Comparison of ENCODE assay signal across 9 cellular contexts in genomic region chr16:47493358-47494337, GRCh38. TPM values are rescaled to one million over a fixed set of nuclear protein-coding genes. Genes with fewer than 3 reads are reported as not detected.
A peak's percentile ranks its signal among the peaks of the same experiment; 100 is the strongest.
DNase-seq lines count a peak whose midpoint lies in the region; ATAC-seq and TF ChIP-seq lines count a peak whose summit lies in the region.
"Had no signal": no experiment of that assay in that cellular context is flagged by ENCODE, and none has a peak within 500 bp of the region (broad histone marks: within the 10 kb centered on the region; RNA-seq: fewer than 3 reads in every experiment).

No MANE protein-coding gene starts in this region.

- no peak for TF ChIP-seq CTCF in right atrium auricular region (IDR thresholded peaks at IDR 0.05)
- TF ChIP-seq CTCF in coronary artery (IDR thresholded peaks at IDR 0.05) = no peak
- no peak for TF ChIP-seq CTCF in vagina (IDR thresholded peaks at IDR 0.05)

- no peak for ATAC-seq in left ventricle myocardium superior
- ATAC-seq in HG03432 (IDR thresholded peaks at IDR 0.05; ENCODE audit: unreplicated experiment) = peak; percentile 60

- DNase-seq in right atrium auricular region (ENCODE audit: low spot score) (no peak), left ventricle myocardium superior (no peak), coronary artery (ENCODE audit: low spot score) (no peak), vagina (ENCODE audit: extremely low spot score in 2 of 2) (no peak), dedifferentiated amniotic fluid mesenchymal stem cell (ENCODE audit: extremely low spot score) (no peak), NCI-H1048 (lab: John Stamatoyannopoulos, UW) (no peak), activated gamma-delta T cell treated with Interleukin-2 at 50 U/mL for 16 hours (no peak)
- DNase-seq: NCI-H2227 treated with DMSO at 0.1 percent for 48 hours had no signal

- intact Hi-C loops in left ventricle myocardium superior (cut with micrococcal nuclease) = no loop called here
- intact Hi-C loops in vagina (cut with DNase I) = no loop called here

- no peak for TF ChIP-seq POLR2A in vagina (IDR thresholded peaks at IDR 0.05)

- H3K27me3 ChIP-seq in right atrium auricular region (no peaks in the 10 kb centered on the region), vagina (no peaks in the 10 kb centered on the region)

- peaks cover 0 to 33% of the 10 kb centered on the region in 2 donors for H3K4me1 ChIP-seq in right atrium auricular region
- H3K4me1 ChIP-seq in vagina = peaks cover 15% of the 10 kb centered on the region

- H3K4me3 ChIP-seq in right atrium auricular region (no peak overlapping the region), coronary artery (peak overlapping the region; percentile 12), vagina (peak overlapping the region in 1 of 2 donors; percentile 6)

- H3K9me3 ChIP-seq in right atrium auricular region (peaks cover 0 to 24% of the 10 kb centered on the region in 2 donors), vagina (peaks cover 12% of the 10 kb centered on the region)

- H3K27ac ChIP-seq in right atrium auricular region = peak overlapping the region; percentile 68 to 84
- H3K27ac ChIP-seq in coronary artery = peak overlapping the region; percentile 53 to 77
- peak overlapping the region; percentile 63 for H3K27ac ChIP-seq in vagina

- H3K36me3 ChIP-seq in right atrium auricular region = no peaks in the 10 kb centered on the region
- peaks cover 0 to 20% of the 10 kb centered on the region in 2 donors for H3K36me3 ChIP-seq in vagina

RNA-seq across cellular contexts. Expression of gene PHKB, which starts 32.5 kb away (rescaled TPM):
- total RNA-seq in right atrium auricular region (10 to 100 TPM; 43.4 to 43.7 TPM), left ventricle myocardium superior (71.0 TPM), vagina (64.8 TPM)

RNA-seq across cellular contexts. Expression of gene ITFG1, which starts 32.8 kb away (rescaled TPM):
- total RNA-seq in right atrium auricular region (10 to 100 TPM; 40.3 to 79.6 TPM), left ventricle myocardium superior (64.5 TPM), vagina (24.8 TPM)
